In the genomic region with DNA sequence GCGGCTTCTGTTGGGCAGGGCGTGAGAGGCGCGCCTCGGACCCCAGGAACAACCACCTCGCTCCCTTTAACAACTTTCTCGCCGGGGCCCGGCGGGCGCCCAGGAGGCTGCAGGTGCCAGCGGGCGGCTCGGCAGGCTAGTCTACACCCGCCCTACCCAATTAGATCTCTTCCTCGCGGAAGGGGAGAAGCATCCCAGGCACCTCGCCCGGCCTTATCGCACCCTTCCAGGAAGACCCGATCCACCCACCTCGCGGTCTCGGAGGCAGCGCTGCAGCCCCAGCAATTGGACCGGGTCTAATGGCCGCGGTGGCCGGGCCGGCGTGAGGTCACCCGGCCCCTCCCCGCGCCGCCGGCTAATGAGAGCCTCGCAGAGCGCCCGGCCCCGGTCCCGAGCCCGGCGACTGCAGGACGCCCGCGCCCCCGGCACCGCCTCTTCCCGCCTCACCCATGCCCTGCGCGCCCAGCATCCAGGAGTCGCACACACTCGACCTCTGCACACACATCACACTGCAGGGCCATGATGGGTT, we compare ENCODE assay signal across 8 cellular contexts. TPM values are rescaled to one million over a fixed set of nuclear protein-coding genes. Genes with fewer than 3 reads are reported as not detected.
DNase-seq lines count a peak whose midpoint lies in the region; ATAC-seq and TF ChIP-seq lines count a peak whose summit lies in the region.

A gene (minus strand): TSS at position 298 of the 529 bp plus-strand sequence. CDS start 419 bp downstream, outside the sequence.

- no peak for TF ChIP-seq CTCF in foreskin keratinocyte (conservative IDR thresholded peaks at IDR 0.05)
- TF ChIP-seq CTCF in tibial artery (IDR thresholded peaks at IDR 0.05): no peak

- peak; percentile 40 for ATAC-seq in GM19467 (IDR thresholded peaks at IDR 0.05; ENCODE audit: unreplicated experiment)
- ATAC-seq in foreskin keratinocyte: peak; percentile 76
- peak; percentile 70 for ATAC-seq in naive thymus-derived CD4-positive, alpha-beta T cell
- no peak for ATAC-seq in GM18520 (IDR thresholded peaks at IDR 0.05; ENCODE audit: unreplicated experiment)

- H3K9me3 Mint-ChIP-seq in naive thymus-derived CD4-positive, alpha-beta T cell: no peaks in the 10 kb centered on the region

- H3K4me1 Mint-ChIP-seq in naive thymus-derived CD4-positive, alpha-beta T cell: peaks cover 0 to 26% (median 12%) of the 10 kb centered on the region in 7 donors

- peak within 1 kb of the TSS; percentile 75 for H3K4me3 ChIP-seq in naive thymus-derived CD4-positive, alpha-beta T cell (ENCODE audit: low read length)
- H3K4me3 ChIP-seq in tibial artery: peak within 1 kb of the TSS; percentile 68 to 69

- H3K9me3 ChIP-seq in naive thymus-derived CD4-positive, alpha-beta T cell (ENCODE audit: control insufficient read depth in 2 of 3, low read length in 3 of 3): no peaks in the 10 kb centered on the region
- no peaks in the 10 kb centered on the region for H3K9me3 ChIP-seq in tibial artery

- POLR2A ChIA-PET in naive thymus-derived CD4-positive, alpha-beta T cell (lab: Charles Lee): no interaction called here

- H3K36me3 ChIP-seq in naive thymus-derived CD4-positive, alpha-beta T cell (ENCODE audit: control insufficient read depth in 2 of 3, insufficient read depth in 3 of 3, low read length in 3 of 3): no peaks in the 10 kb centered on the region
- no peaks in the 10 kb centered on the region for H3K36me3 ChIP-seq in tibial artery

- H3K27ac Mint-ChIP-seq in naive thymus-derived CD4-positive, alpha-beta T cell: peak within 1 kb of the TSS in 8 of 9 donors; percentile 52 to 74 (median 62)

- intact Hi-C loops in naive thymus-derived CD4-positive, alpha-beta T cell (cut with micrococcal nuclease): loop anchor here (1.0 to 5.0 kb wide), 5 partner anchors 42 to 82 kb away; a partner anchor contains a TSS
- intact Hi-C loops in tibial artery (cut with DNase I; ENCODE audit: low total_unique reads): no loop called here

- H3K27ac ChIP-seq in foreskin keratinocyte: no peak within 1 kb of the TSS
- H3K27ac ChIP-seq in naive thymus-derived CD4-positive, alpha-beta T cell (ENCODE audit: low read depth, low read length): peak within 1 kb of the TSS; percentile 35
- peak within 1 kb of the TSS; percentile 75 to 80 for H3K27ac ChIP-seq in tibial artery

- H3K27me3 Mint-ChIP-seq in naive thymus-derived CD4-positive, alpha-beta T cell: peaks cover 0 to 31% (median 0%) of the 10 kb centered on the region in 5 donors

- H3K27me3 ChIP-seq in foreskin keratinocyte: peaks cover 22% of the 10 kb centered on the region
- H3K27me3 ChIP-seq in naive thymus-derived CD4-positive, alpha-beta T cell (ENCODE audit: control insufficient read depth in 2 of 2, insufficient read depth in 2 of 2, low read length in 2 of 2): no peaks in the 10 kb centered on the region
- no peaks in the 10 kb centered on the region for H3K27me3 ChIP-seq in tibial artery

- H3K4me3 Mint-ChIP-seq in naive thymus-derived CD4-positive, alpha-beta T cell: peak within 1 kb of the TSS; percentile 82 to 89 (median 86)

- no peaks in the 10 kb centered on the region for H3K36me3 Mint-ChIP-seq in naive thymus-derived CD4-positive, alpha-beta T cell

- CTCF ChIA-PET in naive thymus-derived CD4-positive, alpha-beta T cell (lab: Charles Lee): interaction anchor here (0.6 kb wide), 1 partner anchor 79 kb away, joined by 3 read pairs; no protein-coding TSS in a partner anchor

- DNase-seq in C1 segment of cervical spinal cord (lab: John Stamatoyannopoulos, UW) (peak in 12 of 14 donors; percentile 16 to 86 (median 74)), NCI-H69 (lab: John Stamatoyannopoulos, UW) (peak; percentile 60), foreskin keratinocyte (no peak), tibial artery (peak; percentile 84 to 87)
- DNase-seq in activated effector memory CD4-positive, alpha-beta T cell treated with anti-CD3 and anti-CD28 coated beads, Interleukin-2, amount 50 U/mL, for 16 hours: peak; percentile 72
- DNase-seq in naive thymus-derived CD4-positive, alpha-beta T cell: peak in 7 of 9 donors; percentile 11 to 41 (median 16)

- no peaks in the 10 kb centered on the region for H3K4me1 ChIP-seq in foreskin keratinocyte
- H3K4me1 ChIP-seq in naive thymus-derived CD4-positive, alpha-beta T cell (ENCODE audit: control insufficient read depth in 2 of 2, insufficient read depth in 2 of 2, low read length in 2 of 2): peaks cover 0 to 3% of the 10 kb centered on the region in 2 donors
- peaks cover 0 to 38% (median 28%) of the 10 kb centered on the region in 4 donors for H3K4me1 ChIP-seq in tibial artery

RNA-seq across cellular contexts. Expression of the gene that starts here (rescaled TPM):
- 0.14 and 0.58 TPM in 2 replicates for total RNA-seq in foreskin keratinocyte
- 0.26 and 0.74 TPM in 2 replicates for polyA plus RNA-seq in foreskin keratinocyte
- total RNA-seq in naive thymus-derived CD4-positive, alpha-beta T cell: 10 to 100 TPM in 1 of 5 experiments, 1 to 10 TPM in 3, under 1 TPM in 1; 0.92 to 10.3 (median 2.0) TPM
- polyA plus RNA-seq in naive thymus-derived CD4-positive, alpha-beta T cell: 1 to 10 TPM; 1.9 to 4.8 TPM

Comparison
In these comparisons a context has a peak if more than half of its experiments do, and no peak if none do; other contexts are left out.
1. Peak in ATAC-seq in foreskin keratinocyte; RNA of the gene not detected or under 1 TPM.
2. DNase-seq: peak in C1 segment of cervical spinal cord (12 of 14), NCI-H69 (single experiment), activated effector memory CD4-positive, alpha-beta T cell treated with anti-CD3 and anti-CD28 coated beads, Interleukin-2, amount 50 U/mL, for 16 hours (single experiment), naive thymus-derived CD4-positive, alpha-beta T cell (7 of 9) and tibial artery (2 of 2); none in foreskin keratinocyte (0 of 2).